ENCODE assay signal across 19 cellular contexts in the genomic region with DNA sequence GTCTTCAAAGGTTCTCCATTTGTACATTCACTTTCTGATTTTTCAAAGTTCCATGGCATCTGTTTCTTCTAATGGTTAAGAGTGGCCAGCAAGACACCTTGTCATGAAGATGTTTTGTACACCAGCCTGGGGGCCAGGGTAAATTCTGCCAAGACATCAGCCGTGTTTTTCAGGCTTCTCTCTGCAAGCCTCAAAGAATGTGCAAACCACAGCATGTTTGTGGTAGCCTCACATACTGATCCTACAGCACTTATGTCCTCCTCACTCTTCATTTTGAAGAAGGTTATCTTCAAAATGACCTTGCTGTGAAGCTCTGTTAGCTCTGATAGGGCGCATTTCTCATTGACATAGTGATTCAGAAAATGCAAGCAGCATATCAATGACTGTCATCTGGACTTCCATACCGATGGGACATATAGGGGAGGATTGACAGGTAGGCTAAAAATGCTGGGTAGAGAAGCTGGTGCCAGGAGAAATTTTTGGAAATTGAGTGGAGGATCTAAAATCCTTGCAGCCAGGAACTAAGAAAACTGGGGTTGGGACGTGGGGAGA.
"Had no signal": no experiment of that assay in that cellular context is flagged by ENCODE, and none has a peak within 500 bp of the region (broad histone marks: within the 10 kb centered on the region; RNA-seq: fewer than 3 reads in every experiment).

No MANE protein-coding gene starts in this region.

- H3K27ac Mint-ChIP-seq: activated naive CD4-positive, alpha-beta T cell treated with anti-CD3 and anti-CD28 coated beads, Interleukin-2, amount 50 U/mL, for 24 hours; endodermal cell; neural progenitor cell had no signal

- ATAC-seq: body of pancreas, left ventricle myocardium superior, right cardiac atrium had no signal

- H3K9me3 ChIP-seq: body of pancreas, colonic mucosa, prostate gland, thoracic aorta had no signal

- H3K4me1 Mint-ChIP-seq: activated naive CD4-positive, alpha-beta T cell treated with anti-CD3 and anti-CD28 coated beads, Interleukin-2, amount 50 U/mL, for 24 hours; neural progenitor cell had no signal

- H3K9ac ChIP-seq: neural progenitor cell had no signal

- H3K27me3 ChIP-seq: body of pancreas, colonic mucosa, neural progenitor cell had no signal

- FAIRE-seq: frontal cortex, small intestine had no signal

- H3K4me1 ChIP-seq: colonic mucosa, neural progenitor cell had no signal

- DNase-seq: activated CD4-positive, alpha-beta T cell treated with anti-CD3 and anti-CD28 coated beads, Interleukin-2, amount 50 U/mL, for 4 hours; activated gamma-delta T cell; body of pancreas; central memory CD4-positive, alpha-beta T cell; colonic mucosa; endodermal cell; head of caudate nucleus; left ventricle myocardium superior; right cardiac atrium; small intestine; stimulated activated CD4-positive, alpha-beta T cell treated with anti-CD3 and anti-CD28 coated beads, Interleukin-4, amount 100 ng/mL, for 1 hour; SW 1271; T-helper 2 cell; WERI-Rb-1 had no signal

- H3K4me3 ChIP-seq: body of pancreas, colonic mucosa, neural progenitor cell, prostate gland, thoracic aorta had no signal

- H3K4me3 Mint-ChIP-seq: activated naive CD4-positive, alpha-beta T cell treated with anti-CD3 and anti-CD28 coated beads, Interleukin-2, amount 50 U/mL, for 24 hours; endodermal cell; neural progenitor cell had no signal

- H2AFZ ChIP-seq: neural progenitor cell had no signal

- H3K4me2 ChIP-seq: neural progenitor cell had no signal

- H3K9me3 Mint-ChIP-seq: activated naive CD4-positive, alpha-beta T cell treated with anti-CD3 and anti-CD28 coated beads, Interleukin-2, amount 50 U/mL, for 24 hours; endodermal cell; neural progenitor cell had no signal

- H3K27ac ChIP-seq: body of pancreas, colonic mucosa, neural progenitor cell, prostate gland, thoracic aorta, WERI-Rb-1 had no signal

- H3K27me3 Mint-ChIP-seq: activated naive CD4-positive, alpha-beta T cell treated with anti-CD3 and anti-CD28 coated beads, Interleukin-2, amount 50 U/mL, for 24 hours had no signal

- H3K36me3 ChIP-seq: colonic mucosa, neural progenitor cell, prostate gland, thoracic aorta, WERI-Rb-1 had no signal

- H3K36me3 Mint-ChIP-seq: activated naive CD4-positive, alpha-beta T cell treated with anti-CD3 and anti-CD28 coated beads, Interleukin-2, amount 50 U/mL, for 24 hours; neural progenitor cell had no signal
